1 cellular context compared by ENCODE assay signal in the genomic region with DNA sequence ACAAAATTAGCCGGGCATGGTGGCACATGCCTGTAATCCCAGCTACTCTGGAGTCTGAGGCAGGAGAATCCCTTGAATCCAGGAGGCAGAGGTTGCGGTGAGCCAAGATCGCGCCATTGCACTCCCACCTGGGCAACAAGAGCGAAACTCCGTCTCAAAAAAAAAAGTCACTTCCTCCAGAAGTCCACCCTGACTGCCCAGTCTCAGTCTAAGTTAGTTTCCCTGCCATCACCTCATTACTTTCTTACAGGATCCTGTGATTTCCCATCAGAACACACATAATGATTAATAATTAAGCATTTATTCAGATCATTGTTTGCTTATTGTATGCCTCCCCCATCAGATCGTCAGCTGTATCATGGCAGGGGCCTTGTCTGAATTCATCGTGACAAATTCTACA.
TF ChIP-seq lines count a peak whose summit lies in the region.

No MANE protein-coding gene starts in this region.

TF ChIP-seq in IMR-90, 13 proteins besides CTCF, POLR2A, EP300 and RAD21:
- TF ChIP-seq RFX5 (IDR thresholded peaks at IDR 0.05; ENCODE audit: low read depth, low read length) (no peak), ELK1 (IDR thresholded peaks at IDR 0.05; ENCODE audit: borderline replicate concordance, low read depth, low read length) (no peak), CEBPB (IDR thresholded peaks at IDR 0.05; ENCODE audit: low read depth, low read length) (no peak), BHLHE40 (IDR thresholded peaks at IDR 0.05; ENCODE audit: low read depth, low read length) (no peak), MAFK (IDR thresholded peaks at IDR 0.05; ENCODE audit: low read depth, low read length) (no peak), RCOR1 (IDR thresholded peaks at IDR 0.05; ENCODE audit: insufficient replicate concordance, low read length) (no peak), MAZ (IDR thresholded peaks at IDR 0.05; ENCODE audit: borderline replicate concordance, low read depth, low read length) (no peak), NFE2L2 (IDR thresholded peaks at IDR 0.05; ENCODE audit: low read depth, low read length) (no peak), USF2 (IDR thresholded peaks at IDR 0.05; ENCODE audit: low read depth, low read length) (no peak), CHD1 (IDR thresholded peaks at IDR 0.05; ENCODE audit: low read depth, low read length) (no peak), FOS (IDR thresholded peaks at IDR 0.05; ENCODE audit: low read depth, low read length) (no peak), MXI1 (IDR thresholded peaks at IDR 0.05; ENCODE audit: borderline replicate concordance, low read depth, low read length) (no peak), SMC3 (IDR thresholded peaks at IDR 0.05; ENCODE audit: low read depth, low read length) (no peak)
